8 cellular contexts compared by ENCODE assay signal in the genomic region with DNA sequence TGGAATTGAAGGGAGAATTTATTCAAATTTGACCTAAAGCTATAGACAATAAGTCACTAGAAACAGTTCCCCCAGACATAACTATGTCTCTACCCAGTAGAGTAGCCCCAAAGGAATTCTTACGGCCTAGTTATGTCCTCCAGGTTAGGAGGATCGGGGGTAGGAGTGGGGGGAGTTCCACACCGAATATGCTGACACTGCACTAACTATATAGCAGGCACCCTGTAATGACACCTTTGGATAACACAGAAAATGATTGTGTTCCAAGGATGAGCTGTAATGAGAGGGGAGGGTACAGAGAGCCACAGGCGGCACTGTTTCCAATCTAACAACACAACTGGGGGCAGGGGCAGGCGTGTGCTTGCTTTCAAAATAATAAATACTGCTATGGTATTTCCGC.
"Had no signal": no experiment of that assay in that cellular context is flagged by ENCODE, and none has a peak within 500 bp of the region (broad histone marks: within the 10 kb centered on the region; RNA-seq: fewer than 3 reads in every experiment).

No MANE protein-coding gene starts in this region.

- H3K4me3 ChIP-seq: GM23338, HAP-1 had no signal

- H3K4me2 ChIP-seq: GM23338, KMS-11 had no signal

- FAIRE-seq: HTR-8/SVneo had no signal

- DNase-seq: H7, HFFc6, KBM-7 had no signal

- ATAC-seq: GM23338, HCT116 had no signal

- H3K27ac ChIP-seq: KMS-11 had no signal

- H3K4me1 ChIP-seq: HAP-1 had no signal

- H3K9ac ChIP-seq: KMS-11 had no signal

- H2AFZ ChIP-seq: GM23338 had no signal

- H3K36me3 ChIP-seq: HAP-1 had no signal

- H3K9me3 ChIP-seq: HAP-1 had no signal
